1 cellular context compared by ENCODE assay signal in genomic region chr11:94583885-94584500, GRCh38.
TF ChIP-seq lines count a peak whose summit lies in the region.

No MANE protein-coding gene starts in this region.

TF ChIP-seq in GM12878, 131 proteins besides CTCF, POLR2A, EP300 and RAD21 (continued from another document and continues in another):
- peak; percentile 40 for TF ChIP-seq SKIL (IDR thresholded peaks at IDR 0.05; ENCODE audit: low read depth, poor library complexity, severe bottlenecking)
- TF ChIP-seq JUNB (IDR thresholded peaks at IDR 0.05) = peak; percentile 43
- peak; percentile 68; the same call in 1 of the 2 replicates for TF ChIP-seq ATF7 (IDR thresholded peaks at IDR 0.05; ENCODE audit: low read depth)
- TF ChIP-seq, protein P1, sequence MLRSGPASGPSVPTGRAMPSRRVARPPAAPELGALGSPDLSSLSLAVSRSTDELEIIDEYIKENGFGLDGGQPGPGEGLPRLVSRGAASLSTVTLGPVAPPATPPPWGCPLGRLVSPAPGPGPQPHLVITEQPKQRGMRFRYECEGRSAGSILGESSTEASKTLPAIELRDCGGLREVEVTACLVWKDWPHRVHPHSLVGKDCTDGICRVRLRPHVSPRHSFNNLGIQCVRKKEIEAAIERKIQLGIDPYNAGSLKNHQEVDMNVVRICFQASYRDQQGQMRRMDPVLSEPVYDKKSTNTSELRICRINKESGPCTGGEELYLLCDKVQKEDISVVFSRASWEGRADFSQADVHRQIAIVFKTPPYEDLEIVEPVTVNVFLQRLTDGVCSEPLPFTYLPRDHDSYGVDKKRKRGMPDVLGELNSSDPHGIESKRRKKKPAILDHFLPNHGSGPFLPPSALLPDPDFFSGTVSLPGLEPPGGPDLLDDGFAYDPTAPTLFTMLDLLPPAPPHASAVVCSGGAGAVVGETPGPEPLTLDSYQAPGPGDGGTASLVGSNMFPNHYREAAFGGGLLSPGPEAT (IDR thresholded peaks at IDR 0.05; ENCODE audit: low read depth) = peak; percentile 97
- no peak for TF ChIP-seq NRF1 (conservative IDR thresholded peaks at IDR 0.05; ENCODE audit: low read depth, low read length)
- TF ChIP-seq CBX5 (IDR thresholded peaks at IDR 0.05; ENCODE audit: low read depth) = no peak
- TF ChIP-seq EED (IDR thresholded peaks at IDR 0.05; ENCODE audit: low read depth) = peak; percentile 70
- no peak for TF ChIP-seq ZSCAN29 (IDR thresholded peaks at IDR 0.05)
- no peak for TF ChIP-seq SIN3A (IDR thresholded peaks at IDR 0.05; ENCODE audit: low read depth, low read length)
- no peak for TF ChIP-seq HDGF (IDR thresholded peaks at IDR 0.05)
- no peak for TF ChIP-seq ZNF622 (IDR thresholded peaks at IDR 0.05)
- TF ChIP-seq ZNF274 (IDR thresholded peaks at IDR 0.05; ENCODE audit: insufficient read depth, insufficient read length) = no peak
- peak; percentile 84 for TF ChIP-seq BCL11A (IDR thresholded peaks at IDR 0.05; ENCODE audit: low read depth, low read length)
- TF ChIP-seq, protein P2, sequence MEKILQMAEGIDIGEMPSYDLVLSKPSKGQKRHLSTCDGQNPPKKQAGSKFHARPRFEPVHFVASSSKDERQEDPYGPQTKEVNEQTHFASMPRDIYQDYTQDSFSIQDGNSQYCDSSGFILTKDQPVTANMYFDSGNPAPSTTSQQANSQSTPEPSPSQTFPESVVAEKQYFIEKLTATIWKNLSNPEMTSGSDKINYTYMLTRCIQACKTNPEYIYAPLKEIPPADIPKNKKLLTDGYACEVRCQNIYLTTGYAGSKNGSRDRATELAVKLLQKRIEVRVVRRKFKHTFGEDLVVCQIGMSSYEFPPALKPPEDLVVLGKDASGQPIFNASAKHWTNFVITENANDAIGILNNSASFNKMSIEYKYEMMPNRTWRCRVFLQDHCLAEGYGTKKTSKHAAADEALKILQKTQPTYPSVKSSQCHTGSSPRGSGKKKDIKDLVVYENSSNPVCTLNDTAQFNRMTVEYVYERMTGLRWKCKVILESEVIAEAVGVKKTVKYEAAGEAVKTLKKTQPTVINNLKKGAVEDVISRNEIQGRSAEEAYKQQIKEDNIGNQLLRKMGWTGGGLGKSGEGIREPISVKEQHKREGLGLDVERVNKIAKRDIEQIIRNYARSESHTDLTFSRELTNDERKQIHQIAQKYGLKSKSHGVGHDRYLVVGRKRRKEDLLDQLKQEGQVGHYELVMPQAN (conservative IDR thresholded peaks at IDR 0.05) = no peak
- TF ChIP-seq CEBPB (IDR thresholded peaks at IDR 0.05; ENCODE audit: borderline replicate concordance in 1 of 2, low read depth in 2 of 2, low read length in 2 of 2) = no peak
- no peak for TF ChIP-seq KLF5 (IDR thresholded peaks at IDR 0.05; ENCODE audit: partially characterized antibody)
- TF ChIP-seq MTA3 (IDR thresholded peaks at IDR 0.05; ENCODE audit: borderline replicate concordance, low read length) = no peak
- no peak for TF ChIP-seq EZH2 (IDR thresholded peaks at IDR 0.05; ENCODE audit: borderline replicate concordance, control insufficient read depth, low read depth, low read length)
- 0 out of 2 replicates have a peak, but pooled peaks have one; percentile 42 for TF ChIP-seq DPF2 (IDR thresholded peaks at IDR 0.05)
- TF ChIP-seq NR2C2 (IDR thresholded peaks at IDR 0.05; ENCODE audit: borderline replicate concordance, control insufficient read depth, insufficient read length, low read depth) = no peak
- TF ChIP-seq, protein P3, sequence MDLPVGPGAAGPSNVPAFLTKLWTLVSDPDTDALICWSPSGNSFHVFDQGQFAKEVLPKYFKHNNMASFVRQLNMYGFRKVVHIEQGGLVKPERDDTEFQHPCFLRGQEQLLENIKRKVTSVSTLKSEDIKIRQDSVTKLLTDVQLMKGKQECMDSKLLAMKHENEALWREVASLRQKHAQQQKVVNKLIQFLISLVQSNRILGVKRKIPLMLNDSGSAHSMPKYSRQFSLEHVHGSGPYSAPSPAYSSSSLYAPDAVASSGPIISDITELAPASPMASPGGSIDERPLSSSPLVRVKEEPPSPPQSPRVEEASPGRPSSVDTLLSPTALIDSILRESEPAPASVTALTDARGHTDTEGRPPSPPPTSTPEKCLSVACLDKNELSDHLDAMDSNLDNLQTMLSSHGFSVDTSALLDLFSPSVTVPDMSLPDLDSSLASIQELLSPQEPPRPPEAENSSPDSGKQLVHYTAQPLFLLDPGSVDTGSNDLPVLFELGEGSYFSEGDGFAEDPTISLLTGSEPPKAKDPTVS (IDR thresholded peaks at IDR 0.05; ENCODE audit: low read depth, low read length) = no peak
- peak; percentile 96 for TF ChIP-seq RELA (IDR thresholded peaks at IDR 0.05; ENCODE audit: borderline replicate concordance, partially characterized antibody)
- TF ChIP-seq ZNF384 (IDR thresholded peaks at IDR 0.05; ENCODE audit: borderline replicate concordance, low read depth, low read length) = no peak
- TF ChIP-seq RFX5 (IDR thresholded peaks at IDR 0.05; ENCODE audit: low read depth, low read length) = no peak
- 0 out of 4 replicates have a peak, but pooled peaks of 1 of the 2 experiments have one; percentile 13 for TF ChIP-seq BHLHE40 (IDR thresholded peaks at IDR 0.05; ENCODE audit: borderline replicate concordance in 1 of 2, low read depth in 2 of 2, low read length in 1 of 2)
- TF ChIP-seq ELK1 (IDR thresholded peaks at IDR 0.05; ENCODE audit: low read depth, low read length) = no peak
- TF ChIP-seq, protein P4, sequence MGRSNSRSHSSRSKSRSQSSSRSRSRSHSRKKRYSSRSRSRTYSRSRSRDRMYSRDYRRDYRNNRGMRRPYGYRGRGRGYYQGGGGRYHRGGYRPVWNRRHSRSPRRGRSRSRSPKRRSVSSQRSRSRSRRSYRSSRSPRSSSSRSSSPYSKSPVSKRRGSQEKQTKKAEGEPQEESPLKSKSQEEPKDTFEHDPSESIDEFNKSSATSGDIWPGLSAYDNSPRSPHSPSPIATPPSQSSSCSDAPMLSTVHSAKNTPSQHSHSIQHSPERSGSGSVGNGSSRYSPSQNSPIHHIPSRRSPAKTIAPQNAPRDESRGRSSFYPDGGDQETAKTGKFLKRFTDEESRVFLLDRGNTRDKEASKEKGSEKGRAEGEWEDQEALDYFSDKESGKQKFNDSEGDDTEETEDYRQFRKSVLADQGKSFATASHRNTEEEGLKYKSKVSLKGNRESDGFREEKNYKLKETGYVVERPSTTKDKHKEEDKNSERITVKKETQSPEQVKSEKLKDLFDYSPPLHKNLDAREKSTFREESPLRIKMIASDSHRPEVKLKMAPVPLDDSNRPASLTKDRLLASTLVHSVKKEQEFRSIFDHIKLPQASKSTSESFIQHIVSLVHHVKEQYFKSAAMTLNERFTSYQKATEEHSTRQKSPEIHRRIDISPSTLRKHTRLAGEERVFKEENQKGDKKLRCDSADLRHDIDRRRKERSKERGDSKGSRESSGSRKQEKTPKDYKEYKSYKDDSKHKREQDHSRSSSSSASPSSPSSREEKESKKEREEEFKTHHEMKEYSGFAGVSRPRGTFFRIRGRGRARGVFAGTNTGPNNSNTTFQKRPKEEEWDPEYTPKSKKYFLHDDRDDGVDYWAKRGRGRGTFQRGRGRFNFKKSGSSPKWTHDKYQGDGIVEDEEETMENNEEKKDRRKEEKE (IDR thresholded peaks at IDR 0.05) = no peak
- no peak for TF ChIP-seq CEBPZ (IDR thresholded peaks at IDR 0.05; ENCODE audit: low read depth, low read length)
- TF ChIP-seq KAT2A (conservative IDR thresholded peaks at IDR 0.05; ENCODE audit: control insufficient read depth, low read depth, low read length) = no peak
- no peak for TF ChIP-seq STAT1 (conservative IDR thresholded peaks at IDR 0.05)
- TF ChIP-seq BRCA1 (IDR thresholded peaks at IDR 0.05; ENCODE audit: low read depth, low read length) = no peak
- TF ChIP-seq, protein P5, sequence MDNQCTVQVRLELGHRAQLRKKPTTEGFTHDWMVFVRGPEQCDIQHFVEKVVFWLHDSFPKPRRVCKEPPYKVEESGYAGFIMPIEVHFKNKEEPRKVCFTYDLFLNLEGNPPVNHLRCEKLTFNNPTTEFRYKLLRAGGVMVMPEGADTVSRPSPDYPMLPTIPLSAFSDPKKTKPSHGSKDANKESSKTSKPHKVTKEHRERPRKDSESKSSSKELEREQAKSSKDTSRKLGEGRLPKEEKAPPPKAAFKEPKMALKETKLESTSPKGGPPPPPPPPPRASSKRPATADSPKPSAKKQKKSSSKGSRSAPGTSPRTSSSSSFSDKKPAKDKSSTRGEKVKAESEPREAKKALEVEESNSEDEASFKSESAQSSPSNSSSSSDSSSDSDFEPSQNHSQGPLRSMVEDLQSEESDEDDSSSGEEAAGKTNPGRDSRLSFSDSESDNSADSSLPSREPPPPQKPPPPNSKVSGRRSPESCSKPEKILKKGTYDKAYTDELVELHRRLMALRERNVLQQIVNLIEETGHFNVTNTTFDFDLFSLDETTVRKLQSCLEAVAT (IDR thresholded peaks at IDR 0.05) = 0 out of 2 replicates have a peak, but pooled peaks have one; percentile 63
- TF ChIP-seq SIX5 (IDR thresholded peaks at IDR 0.05; ENCODE audit: low read depth, low read length, severe bottlenecking) = no peak
- no peak for TF ChIP-seq BMI1 (IDR thresholded peaks at IDR 0.05; ENCODE audit: borderline replicate concordance)
- no peak for TF ChIP-seq ZBED1 (IDR thresholded peaks at IDR 0.05; ENCODE audit: borderline replicate concordance)
- TF ChIP-seq SMC3 (IDR thresholded peaks at IDR 0.05; ENCODE audit: borderline replicate concordance, low read length) = no peak
- TF ChIP-seq ZNF207 (IDR thresholded peaks at IDR 0.05; ENCODE audit: borderline replicate concordance) = no peak
- TF ChIP-seq LARP7 (IDR thresholded peaks at IDR 0.05) = no peak
- peak; percentile 66 for TF ChIP-seq MTA2 (IDR thresholded peaks at IDR 0.05; ENCODE audit: low read depth)
- TF ChIP-seq RAD51 (IDR thresholded peaks at IDR 0.05) = no peak
- no peak for TF ChIP-seq SREBF2 (IDR thresholded peaks at IDR 0.05; ENCODE audit: low read length)
- no peak for TF ChIP-seq PML (IDR thresholded peaks at IDR 0.05; ENCODE audit: low read length)
- TF ChIP-seq RBBP5 (conservative IDR thresholded peaks at IDR 0.05) = no peak
- TF ChIP-seq SMARCA5 (IDR thresholded peaks at IDR 0.05) = no peak
- TF ChIP-seq GATAD2B (conservative IDR thresholded peaks at IDR 0.05; ENCODE audit: low read depth) = no peak
- TF ChIP-seq, protein P6, sequence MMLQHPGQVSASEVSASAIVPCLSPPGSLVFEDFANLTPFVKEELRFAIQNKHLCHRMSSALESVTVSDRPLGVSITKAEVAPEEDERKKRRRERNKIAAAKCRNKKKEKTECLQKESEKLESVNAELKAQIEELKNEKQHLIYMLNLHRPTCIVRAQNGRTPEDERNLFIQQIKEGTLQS (IDR thresholded peaks at IDR 0.05; ENCODE audit: borderline replicate concordance, extremely low read depth, low read depth, low read length) = no peak
- TF ChIP-seq, protein P7, sequence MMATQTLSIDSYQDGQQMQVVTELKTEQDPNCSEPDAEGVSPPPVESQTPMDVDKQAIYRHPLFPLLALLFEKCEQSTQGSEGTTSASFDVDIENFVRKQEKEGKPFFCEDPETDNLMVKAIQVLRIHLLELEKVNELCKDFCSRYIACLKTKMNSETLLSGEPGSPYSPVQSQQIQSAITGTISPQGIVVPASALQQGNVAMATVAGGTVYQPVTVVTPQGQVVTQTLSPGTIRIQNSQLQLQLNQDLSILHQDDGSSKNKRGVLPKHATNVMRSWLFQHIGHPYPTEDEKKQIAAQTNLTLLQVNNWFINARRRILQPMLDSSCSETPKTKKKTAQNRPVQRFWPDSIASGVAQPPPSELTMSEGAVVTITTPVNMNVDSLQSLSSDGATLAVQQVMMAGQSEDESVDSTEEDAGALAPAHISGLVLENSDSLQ (IDR thresholded peaks at IDR 0.05) = no peak
- TF ChIP-seq WRNIP1 (IDR thresholded peaks at IDR 0.05; ENCODE audit: borderline replicate concordance, low read depth, low read length) = no peak
- TF ChIP-seq CBX3 (IDR thresholded peaks at IDR 0.05; ENCODE audit: borderline replicate concordance, low read depth) = no peak
- TF ChIP-seq KDM1A (IDR thresholded peaks at IDR 0.05; ENCODE audit: borderline replicate concordance) = no peak
- no peak for TF ChIP-seq STAT3 (IDR thresholded peaks at IDR 0.05; ENCODE audit: low read depth, low read length)
- peak; percentile 81 for TF ChIP-seq POLR2AphosphoS5 (IDR thresholded peaks at IDR 0.05; ENCODE audit: low read length)
